Comparison of ENCODE assay signal across 35 cellular contexts in the genomic region with DNA sequence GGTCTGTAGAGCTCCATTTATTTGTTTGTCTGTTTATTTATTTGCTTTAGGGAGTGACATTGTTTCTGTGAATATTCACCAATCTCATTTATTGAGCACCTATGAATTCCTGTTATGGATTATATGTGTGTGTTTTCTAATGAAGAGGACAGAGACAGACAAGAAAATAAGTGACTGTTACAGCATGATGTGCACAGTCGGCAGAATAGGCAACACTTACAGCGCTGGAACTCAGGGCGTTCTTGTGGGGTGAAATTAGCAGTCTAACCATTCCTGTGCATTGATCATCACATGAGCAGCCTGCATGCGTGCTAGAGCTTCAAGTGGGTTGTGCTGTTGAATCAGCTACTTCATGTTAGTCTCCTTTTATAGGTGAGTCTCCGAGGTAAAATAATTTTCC.
"Had no signal": no experiment of that assay in that cellular context is flagged by ENCODE, and none has a peak within 500 bp of the region (broad histone marks: within the 10 kb centered on the region; RNA-seq: fewer than 3 reads in every experiment).

No MANE protein-coding gene starts in this region.

- H3K36me3 ChIP-seq: MG63 had no signal

- H3K27me3 ChIP-seq: MG63 had no signal

- H3K4me3 ChIP-seq: MG63 had no signal

- H3K9me3 ChIP-seq: MG63 had no signal

- DNase-seq: MG63, MM.1S, MV-4-11, NCI-H1048, NCI-H1092, NCI-H1092 treated with DMSO at 0.1 percent for 48 hours, NCI-H1105, NCI-H1105 treated with DMSO at 0.1 percent for 48 hours, NCI-H1417, NCI-H1417 treated with DMSO at 0.1 percent for 48 hours, NCI-H1436, NCI-H1436 treated with DMSO at 0.1 percent for 48 hours, NCI-H146, NCI-H1694, NCI-H1694 treated with DMSO at 0.1 percent for 48 hours, NCI-H187, NCI-H187 treated with DMSO at 0.1 percent for 48 hours, NCI-H1930, NCI-H2029, NCI-H2029 treated with DMSO at 0.1 percent for 48 hours, NCI-H2081, NCI-H2081 treated with DMSO at 0.1 percent for 48 hours, NCI-H2107, NCI-H2171, NCI-H2171 treated with DMSO at 0.1 percent for 48 hours, NCI-H2227 treated with DMSO at 0.1 percent for 48 hours, NCI-H226, NCI-H345, NCI-H446, NCI-H446 treated with DMSO at 0.1 percent for 48 hours, NCI-H510A, NCI-H510A treated with DMSO at 0.1 percent for 48 hours, NCI-H524, NCI-H524 treated with DMSO at 0.1 percent for 48 hours, NCI-H526 had no signal
